8 cellular contexts compared by ENCODE assay signal in the genomic region with DNA sequence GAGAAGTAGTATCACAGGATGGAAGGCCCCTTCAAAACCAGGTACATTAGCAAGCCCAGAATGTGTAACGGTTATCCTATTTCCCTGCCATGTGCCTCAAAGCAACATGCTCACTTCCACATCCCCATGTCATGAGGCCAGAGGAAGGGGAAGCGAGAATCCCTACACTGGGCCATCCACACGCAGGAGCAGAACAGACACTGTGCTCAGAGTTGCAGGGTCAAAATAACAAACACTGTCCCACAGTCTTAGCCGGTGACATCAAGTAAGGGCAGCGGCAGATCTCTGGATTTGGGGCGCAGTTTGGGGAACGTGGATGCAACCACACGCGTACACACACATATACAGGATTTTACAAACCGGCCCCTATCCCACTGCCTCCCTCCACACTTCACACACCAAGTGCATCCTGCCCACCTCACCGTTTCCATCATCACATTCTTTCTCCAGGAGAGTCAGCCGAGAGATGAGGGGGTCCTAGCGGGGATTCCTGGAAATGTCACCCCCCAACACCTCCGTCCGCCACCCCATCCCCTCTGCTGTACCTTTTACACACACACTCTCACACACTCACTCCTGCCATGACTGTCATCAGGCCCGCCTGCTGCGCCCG. TPM values are rescaled to one million over a fixed set of nuclear protein-coding genes. Genes with fewer than 3 reads are reported as not detected.
A peak's percentile ranks its signal among the peaks of the same experiment; 100 is the strongest.
DNase-seq lines count a peak whose midpoint lies in the region; ATAC-seq and TF ChIP-seq lines count a peak whose summit lies in the region.

No MANE protein-coding gene starts in this region.

- peaks cover 33% of the 10 kb centered on the region for H3K27me3 Mint-ChIP-seq in CD4-positive, alpha-beta T cell
- peaks cover 12% of the 10 kb centered on the region for H3K27me3 Mint-ChIP-seq in nephron (ENCODE audit: low read depth)

- no TSS peak for BruUV-seq in PC-9 (replicated peaks; lab: Mats Ljungman, UMichigan)

- no peaks in the 10 kb centered on the region for H3K79me2 ChIP-seq in PC-9 (ENCODE audit: low read depth)

- intact Hi-C loops in CD4-positive, alpha-beta T cell (cut with DNase I, micrococcal nuclease) = loop anchor here (5.0 to 10.0 kb wide), 5 partner anchors 86 to 583 kb away; partner anchors contain the start of gene SMC5 (in 1 of the 2)
- intact Hi-C loops in PC-9 (cut with micrococcal nuclease; ENCODE audit: unreplicated experiment) = loop anchor here (5.0 to 10.0 kb wide), 4 partner anchors 249 to 933 kb away; partner anchors contain the start of gene SMC5

- 0 out of 2 replicates have a peak overlapping the region, but pooled peaks have one; percentile 57 for H3K4me2 ChIP-seq in PC-9

- H3K4me1 Mint-ChIP-seq in CD4-positive, alpha-beta T cell (ENCODE audit: low read depth) = peaks cover 20% of the 10 kb centered on the region
- peaks cover 33% of the 10 kb centered on the region for H3K4me1 Mint-ChIP-seq in nephron

- H3K36me3 Mint-ChIP-seq in CD4-positive, alpha-beta T cell (ENCODE audit: low read depth) = no peaks in the 10 kb centered on the region
- H3K36me3 Mint-ChIP-seq in nephron (ENCODE audit: low read depth) = no peaks in the 10 kb centered on the region

- no peaks in the 10 kb centered on the region for H4K20me1 ChIP-seq in PC-9 (ENCODE audit: insufficient read depth)

- no peaks in the 10 kb centered on the region for H3K36me3 ChIP-seq in PC-9 (ENCODE audit: low read depth)
- H3K36me3 ChIP-seq in esophagus (ENCODE audit: control insufficient read depth in 2 of 2, insufficient read depth in 2 of 2, low read length in 1 of 2) = no peaks in the 10 kb centered on the region

- DNase-seq in CD4-positive, alpha-beta T cell = no peak
- DNase-seq in PC-9 (no peak), GM10248 (ENCODE audit: extremely low spot score) (no peak)
- DNase-seq in stimulated activated naive CD4-positive, alpha-beta T cell treated with Interleukin-2 at 50 U/mL for 16 hours (lab: John Stamatoyannopoulos, UW) = no peak

- TF ChIP-seq CTCF in CD4-positive, alpha-beta T cell (IDR thresholded peaks at IDR 0.05) = no peak
- TF ChIP-seq CTCF in PC-9 (conservative IDR thresholded peaks at IDR 0.05) = no peak
- TF ChIP-seq CTCF in nephron (IDR thresholded peaks at IDR 0.05; ENCODE audit: unreplicated experiment in 3 of 3) = no peak
- TF ChIP-seq CTCF in GM10248 (IDR thresholded peaks at IDR 0.05; ENCODE audit: control extremely low read depth, extremely low read depth, low read depth, missing control alignments) = no peak

- H3K27ac Mint-ChIP-seq in CD4-positive, alpha-beta T cell = no peak overlapping the region
- peak overlapping the region; percentile 33 to 87 (median 87) for H3K27ac Mint-ChIP-seq in nephron

- ATAC-seq in CD4-positive, alpha-beta T cell (ENCODE audit: poor library complexity) = no peak
- ATAC-seq in HG03025 (IDR thresholded peaks at IDR 0.05; ENCODE audit: low FRiP score, unreplicated experiment) (no peak), GM21786 (IDR thresholded peaks at IDR 0.05; ENCODE audit: unreplicated experiment) (no peak)

- H3K27ac ChIP-seq in CD4-positive, alpha-beta T cell (ENCODE audit: low read depth, low read length) = no peak overlapping the region
- no peak overlapping the region for H3K27ac ChIP-seq in PC-9
- H3K27ac ChIP-seq in esophagus (ENCODE audit: low read depth in 2 of 2, low read length in 1 of 2) = peak overlapping the region; percentile 29 to 74

- no peaks in the 10 kb centered on the region for H3K9me2 ChIP-seq in PC-9 (ENCODE audit: insufficient read depth)

- CTCF ChIA-PET in CD4-positive, alpha-beta T cell (lab: Charles Lee) = interaction anchor here (1.4 kb wide), 1 partner anchor 89 kb away, joined by 4 read pairs; the partner anchor contains the start of gene PTAR1
- CTCF ChIA-PET in PC-9 (lab: Charles Lee) = no interaction called here
- CTCF ChIA-PET in GM10248 (lab: Yijun Ruan, JAX) = interaction anchor here (1.1 to 2.4 kb wide), 4 partner anchors 10 to 61 kb away, joined by 3 to 14 read pairs (median 4); no protein-coding TSS in a partner anchor

- H3K27me3 ChIP-seq in CD4-positive, alpha-beta T cell (ENCODE audit: control insufficient read depth, insufficient read depth, low read length) = no peaks in the 10 kb centered on the region
- H3K27me3 ChIP-seq in PC-9 (ENCODE audit: insufficient read depth, low read depth) = no peaks in the 10 kb centered on the region
- no peaks in the 10 kb centered on the region for H3K27me3 ChIP-seq in esophagus (ENCODE audit: control insufficient read depth in 1 of 2, insufficient read depth in 2 of 2, low read length in 2 of 2)

- H3K4me3 ChIP-seq in PC-9 = no peak overlapping the region
- peak overlapping the region; percentile 80 to 81 for H3K4me3 ChIP-seq in esophagus (ENCODE audit: low read depth in 1 of 2, low read length in 2 of 2)

- no peak overlapping the region for H2AFZ ChIP-seq in PC-9

- peak overlapping the region; percentile 87 for H3K4me3 Mint-ChIP-seq in CD4-positive, alpha-beta T cell
- H3K4me3 Mint-ChIP-seq in nephron = peak overlapping the region; percentile 80 to 89 (median 86)

- no peaks in the 10 kb centered on the region for H3K9me3 Mint-ChIP-seq in CD4-positive, alpha-beta T cell
- no peaks in the 10 kb centered on the region for H3K9me3 Mint-ChIP-seq in nephron

- POLR2A ChIA-PET in CD4-positive, alpha-beta T cell (lab: Charles Lee) = interaction anchor here (1.9 kb wide), 1 partner anchor 87 kb away, joined by 8 read pairs; no protein-coding TSS in a partner anchor
- POLR2A ChIA-PET in PC-9 (lab: Charles Lee; ENCODE audit: unreplicated experiment) (interaction anchor here (0.6 kb wide), 1 partner anchor 77 kb away, joined by 6 read pairs; no protein-coding TSS in a partner anchor), GM10248 (lab: Yijun Ruan, JAX) (no interaction called here)

- peaks cover 32% of the 10 kb centered on the region for H3K4me1 ChIP-seq in PC-9 (replicated peaks; ENCODE audit: insufficient read depth)
- peaks cover 0 to 8% of the 10 kb centered on the region in 2 donors for H3K4me1 ChIP-seq in esophagus (ENCODE audit: control insufficient read depth in 2 of 2, insufficient read depth in 2 of 2, low read length in 1 of 2)

- peaks cover 26% of the 10 kb centered on the region for H3F3A ChIP-seq in PC-9 (ENCODE audit: insufficient read depth, low read depth)

- 36 to 42% methylated on average over 18 of the region's 18 CpGs for WGBS in esophagus, 2 donors

- H3K9me3 ChIP-seq in CD4-positive, alpha-beta T cell (ENCODE audit: control insufficient read depth, low read length) = no peaks in the 10 kb centered on the region
- H3K9me3 ChIP-seq in PC-9 (ENCODE audit: insufficient read depth, low read depth) (no peaks in the 10 kb centered on the region), esophagus (ENCODE audit: control insufficient read depth in 2 of 2, insufficient read depth in 1 of 2, low read depth in 1 of 2, low read length in 1 of 2) (peaks cover 0 to 2% of the 10 kb centered on the region in 2 donors)

RNA-seq across cellular contexts. Expression of gene APBA1, which starts 0.8 kb away (rescaled TPM):
- total RNA-seq in CD4-positive, alpha-beta T cell = 1 to 10 TPM in 1 of 2 experiments, under 1 TPM in 1; 0.47 to 1.4 TPM
- 0.44 and 1.4 TPM in 2 replicates for total RNA-seq in PC-9 (2021)
- polyA plus RNA-seq in esophagus = 1 to 10 TPM in 1 of 2 donors, under 1 TPM in 1; 0.82 to 1.3 TPM

Comparison
In these comparisons a context has a peak if more than half of its experiments do, and no peak if none do; other contexts are left out.
1. H3K27ac ChIP-seq: peak in esophagus (2 of 2); none in CD4-positive, alpha-beta T cell (single experiment) and PC-9 (single experiment).